Comparison of ENCODE assay signal across 8 cellular contexts in the genomic region with DNA sequence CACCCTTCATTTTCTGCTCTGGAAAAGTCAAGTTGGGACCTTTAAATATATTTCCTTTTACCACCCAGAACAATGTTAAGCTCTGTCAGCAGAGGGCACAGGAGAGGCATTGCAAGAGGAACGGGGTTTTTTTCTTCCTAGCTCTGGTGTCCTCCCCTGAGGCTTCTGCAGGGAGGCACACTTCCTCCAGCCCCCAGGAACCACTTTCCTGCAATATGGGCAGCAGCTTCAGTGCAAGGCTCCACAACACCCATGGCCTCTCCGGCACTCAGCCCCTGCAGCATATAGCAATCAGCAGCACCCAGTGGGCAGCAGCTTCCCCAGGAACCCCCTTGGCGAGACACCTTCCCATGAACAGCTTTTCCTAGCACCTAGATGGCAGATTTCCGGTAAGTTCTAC.
DNase-seq lines count a peak whose midpoint lies in the region; ATAC-seq and TF ChIP-seq lines count a peak whose summit lies in the region.

No MANE protein-coding gene starts in this region.

- TF ChIP-seq CTCF in cardiac muscle cell (IDR thresholded peaks at IDR 0.05; ENCODE audit: low read depth, low read length), result peak; percentile 45
- peak; percentile 85 for TF ChIP-seq CTCF in VCaP (conservative IDR thresholded peaks at IDR 0.05)
- TF ChIP-seq CTCF in kidney epithelial cell (IDR thresholded peaks at IDR 0.05; ENCODE audit: insufficient read depth, low read length, poor library complexity, severe bottlenecking), result peak; percentile 52

- H3K27ac ChIP-seq in cardiac muscle cell, result no peak overlapping the region
- H3K27ac ChIP-seq in VCaP, result no peak overlapping the region

- H3K36me3 ChIP-seq in cardiac muscle cell (no peaks in the 10 kb centered on the region), kidney epithelial cell (ENCODE audit: control insufficient read depth, insufficient read depth, low read length) (no peaks in the 10 kb centered on the region)

- H3K27me3 ChIP-seq in cardiac muscle cell (no peaks in the 10 kb centered on the region), kidney epithelial cell (ENCODE audit: control insufficient read depth, insufficient read depth, low read length) (no peaks in the 10 kb centered on the region)

- intact Hi-C loops in Right ventricle myocardium inferior (cut with DNase I), result loop anchor here (1.0 kb wide), 1 partner anchor 89 kb away; no protein-coding TSS in a partner anchor

- peak; percentile 26 to 30 for DNase-seq in cardiac muscle cell (ENCODE audit: low read depth in 1 of 2, low spot score in 1 of 2)
- DNase-seq in Right ventricle myocardium inferior (ENCODE audit: missing footprints), result no peak
- no peak for DNase-seq in kidney epithelial cell (ENCODE audit: low read depth)
- no peak for DNase-seq in stimulated activated CD4-positive, alpha-beta T cell treated with anti-CD3 and anti-CD28 coated beads, Interleukin-4, amount 100 ng/mL, for 4 hours
- no peak for DNase-seq in activated CD8-positive, alpha-beta memory T cell treated with anti-CD3 and anti-CD28 coated beads for 24 hours

- H3K4me3 ChIP-seq in cardiac muscle cell (no peak overlapping the region), kidney epithelial cell (ENCODE audit: low read depth, low read length) (no peak overlapping the region)

- ATAC-seq in Right ventricle myocardium inferior (no peak), HG03280 (IDR thresholded peaks at IDR 0.05; ENCODE audit: unreplicated experiment) (peak; percentile 59), GM19455 (IDR thresholded peaks at IDR 0.05; ENCODE audit: unreplicated experiment) (no peak)

- H3K4me1 ChIP-seq in cardiac muscle cell (ENCODE audit: low read depth), result peaks cover 11% of the 10 kb centered on the region

- no peaks in the 10 kb centered on the region for H3K9me3 ChIP-seq in cardiac muscle cell (ENCODE audit: low read depth)

Comparison
In these comparisons a context has a peak if more than half of its experiments do, and no peak if none do; other contexts are left out.
1. DNase-seq: peak in cardiac muscle cell (2 of 2); none in Right ventricle myocardium inferior (single experiment), kidney epithelial cell (single experiment), stimulated activated CD4-positive, alpha-beta T cell treated with anti-CD3 and anti-CD28 coated beads, Interleukin-4, amount 100 ng/mL, for 4 hours (0 of 2) and activated CD8-positive, alpha-beta memory T cell treated with anti-CD3 and anti-CD28 coated beads for 24 hours (single experiment).
2. Peak in every context shown above with its lines, with median percentiles within 50 percentile points of each other: CTCF ChIP-seq.